Comparison of ENCODE assay signal across 18 cellular contexts in genomic region chrX:130680164-130681035, GRCh38.
DNase-seq lines count a peak whose midpoint lies in the region; ATAC-seq and TF ChIP-seq lines count a peak whose summit lies in the region.
"Had no signal": no experiment of that assay in that cellular context is flagged by ENCODE, and none has a peak within 500 bp of the region (broad histone marks: within the 10 kb centered on the region; RNA-seq: fewer than 3 reads in every experiment).

No MANE protein-coding gene starts in this region.

- peak overlapping the region; percentile 5 for H3K27ac ChIP-seq in osteoblast (ENCODE audit: low read depth, low read length)

- TF ChIP-seq CTCF in osteoblast (IDR thresholded peaks at IDR 0.05; ENCODE audit: extremely low read depth, low read depth, low read length) (no peak), mesothelial cell of epicardium (IDR thresholded peaks at IDR 0.05; ENCODE audit: unreplicated experiment) (no peak)

- no peak overlapping the region for H3K4me2 ChIP-seq in osteoblast (ENCODE audit: insufficient read depth, low read length)

- H3K36me3 ChIP-seq in osteoblast (ENCODE audit: insufficient read depth, low read length): no peaks in the 10 kb centered on the region

- no peak overlapping the region for H2AFZ ChIP-seq in osteoblast (ENCODE audit: low read length)

- H3K36me3 Mint-ChIP-seq in mesothelial cell of epicardium: no peaks in the 10 kb centered on the region

- H3K27ac Mint-ChIP-seq in mesothelial cell of epicardium: no peak overlapping the region
- H3K27ac Mint-ChIP-seq: activated naive CD4-positive, alpha-beta T cell treated with anti-CD3 and anti-CD28 coated beads for 36 hours; B cell; effector memory CD8-positive, alpha-beta T cell; stimulated activated naive CD8-positive, alpha-beta T cell treated with anti-CD3 and anti-CD28 coated beads, Interleukin-15, amount 100 ng/mL, for 72 hours had no signal

- no peak for ATAC-seq in HG02623 (IDR thresholded peaks at IDR 0.05; ENCODE audit: unreplicated experiment)
- ATAC-seq: effector memory CD8-positive, alpha-beta T cell; stimulated activated naive CD8-positive, alpha-beta T cell treated with anti-CD3 and anti-CD28 coated beads, Interleukin-15, amount 100 ng/mL, for 72 hours had no signal

- DNase-seq in AG20443 (ENCODE audit: low spot score) (peak; percentile 8), NCI-H446 treated with DMSO at 0.1 percent for 48 hours (lab: John Stamatoyannopoulos, UW) (peak; percentile 69), fibroblast of gingiva (ENCODE audit: low read depth) (peak; percentile 48), osteoblast (ENCODE audit: insufficient read length, low spot score, missing footprints) (peak; percentile 27), mesothelial cell of epicardium (ENCODE audit: low spot score in 2 of 2, unreplicated experiment in 2 of 2) (no peak), HK-2 (ENCODE audit: unreplicated experiment) (no peak), cerebellum (ENCODE audit: low spot score) (no peak)
- DNase-seq: activated CD4-positive, alpha-beta T cell treated with anti-CD3 and anti-CD28 coated beads for 4 hours; activated naive CD4-positive, alpha-beta T cell treated with anti-CD3 and anti-CD28 coated beads for 36 hours; effector memory CD8-positive, alpha-beta T cell; heart right ventricle; kidney; NCI-H1105; NCI-H2171; stimulated activated CD4-positive, alpha-beta T cell treated with anti-CD3 and anti-CD28 coated beads, Interleukin-12 subunit alpha, Interleukin-12 subunit beta, amount 100 ng/mL, for 4 hours; stimulated activated naive CD8-positive, alpha-beta T cell treated with anti-CD3 and anti-CD28 coated beads, Interleukin-15, amount 100 ng/mL, for 72 hours had no signal

- H3K4me1 ChIP-seq in osteoblast (ENCODE audit: insufficient read depth, low read length): peaks cover 13% of the 10 kb centered on the region

- H3K9me3 ChIP-seq in osteoblast (ENCODE audit: low read depth, low read length): no peaks in the 10 kb centered on the region
- H3K9me3 ChIP-seq: heart right ventricle had no signal

- H4K20me1 ChIP-seq in osteoblast (ENCODE audit: insufficient read depth, low read length): no peaks in the 10 kb centered on the region

- H3K79me2 ChIP-seq in osteoblast (ENCODE audit: insufficient read depth, low read length): no peaks in the 10 kb centered on the region

- H3K27me3 ChIP-seq in osteoblast (ENCODE audit: insufficient read depth, low read length): no peaks in the 10 kb centered on the region
- H3K27me3 ChIP-seq: heart right ventricle had no signal

- H3K9me3 Mint-ChIP-seq in mesothelial cell of epicardium: no peaks in the 10 kb centered on the region
- H3K9me3 Mint-ChIP-seq: effector memory CD8-positive, alpha-beta T cell; stimulated activated naive CD8-positive, alpha-beta T cell treated with anti-CD3 and anti-CD28 coated beads, Interleukin-15, amount 100 ng/mL, for 72 hours had no signal

- no peak overlapping the region for H3K4me3 ChIP-seq in osteoblast (ENCODE audit: insufficient read depth, low read length)
- H3K4me3 ChIP-seq: heart right ventricle had no signal

- H3K4me3 Mint-ChIP-seq in mesothelial cell of epicardium: no peak overlapping the region
- H3K4me3 Mint-ChIP-seq: activated naive CD4-positive, alpha-beta T cell treated with anti-CD3 and anti-CD28 coated beads for 36 hours; B cell; effector memory CD8-positive, alpha-beta T cell; stimulated activated naive CD8-positive, alpha-beta T cell treated with anti-CD3 and anti-CD28 coated beads, Interleukin-15, amount 100 ng/mL, for 72 hours had no signal

- peaks cover 17% of the 10 kb centered on the region for H3K27me3 Mint-ChIP-seq in mesothelial cell of epicardium (ENCODE audit: low read depth)
- H3K27me3 Mint-ChIP-seq: B cell; effector memory CD8-positive, alpha-beta T cell; stimulated activated naive CD8-positive, alpha-beta T cell treated with anti-CD3 and anti-CD28 coated beads, Interleukin-15, amount 100 ng/mL, for 72 hours had no signal

- peaks cover 2% of the 10 kb centered on the region for H3K4me1 Mint-ChIP-seq in mesothelial cell of epicardium
- H3K4me1 Mint-ChIP-seq: B cell; stimulated activated naive CD8-positive, alpha-beta T cell treated with anti-CD3 and anti-CD28 coated beads, Interleukin-15, amount 100 ng/mL, for 72 hours had no signal

Comparison
In these comparisons a context has a peak if more than half of its experiments do, and no peak if none do; other contexts are left out.
1. DNase-seq: peak in AG20443 (single experiment), NCI-H446 treated with DMSO at 0.1 percent for 48 hours (single experiment), fibroblast of gingiva (single experiment) and osteoblast (single experiment); none in mesothelial cell of epicardium (0 of 2), HK-2 (single experiment) and cerebellum (single experiment).